8 cellular contexts compared by ENCODE assay signal in genomic region chrX:49840679-49841078, GRCh38. TPM values are rescaled to one million over a fixed set of nuclear protein-coding genes. Genes with fewer than 3 reads are reported as not detected.
A peak's percentile ranks its signal among the peaks of the same experiment; 100 is the strongest.
DNase-seq lines count a peak whose midpoint lies in the region; ATAC-seq, FAIRE-seq and TF ChIP-seq lines count a peak whose summit lies in the region.

No MANE protein-coding gene starts in this region.

- H3K4me1 Mint-ChIP-seq in brain (peaks cover 54% of the 10 kb centered on the region), CD14-positive monocyte (no peaks in the 10 kb centered on the region)

- H3K4me3 ChIP-seq in AG09309 (ENCODE audit: control insufficient read depth, low read depth, low read length) (no peak overlapping the region), kidney (ENCODE audit: low read length in 2 of 2) (no peak overlapping the region)

- FAIRE-seq in kidney (lab: Jason Lieb, UNC) = no peak

- intact Hi-C loops in kidney (cut with DNase I) (no loop called here), CD14-positive monocyte (cut with micrococcal nuclease) (no loop called here)

- H3K27me3 Mint-ChIP-seq in brain = peaks cover 3% of the 10 kb centered on the region
- H3K27me3 Mint-ChIP-seq in CD14-positive monocyte (ENCODE audit: low read depth in 3 of 3) = peaks cover 0 to 6% (median under 1%) of the 10 kb centered on the region in 3 donors

- DNase-seq in AG09309 (ENCODE audit: low read depth) = no peak
- DNase-seq in NCI-H1105 treated with DMSO at 0.1 percent for 48 hours (lab: John Stamatoyannopoulos, UW) = peak; percentile 70
- peak; percentile 84 for DNase-seq in SW480 (ENCODE audit: low spot score)
- DNase-seq in kidney = peak; percentile 89
- peak; percentile 49 for DNase-seq in stimulated activated CD4-positive, alpha-beta T cell treated with anti-CD3 and anti-CD28 coated beads, Interleukin-4, amount 100 ng/mL, for 1 hour
- DNase-seq in CD14-positive monocyte (ENCODE audit: low spot score) = no peak

- H3K4me1 ChIP-seq in kidney (ENCODE audit: control insufficient read depth in 1 of 2, insufficient read depth in 1 of 2, low read depth in 1 of 2, low read length in 2 of 2) = no peaks in the 10 kb centered on the region

- TF ChIP-seq CTCF in AG09309 (IDR thresholded peaks at IDR 0.05; ENCODE audit: control insufficient read depth, insufficient read depth, low read depth, low read length, missing control alignments) (peak; percentile 37), brain (conservative IDR thresholded peaks at IDR 0.05) (peak; percentile 60 to 68), kidney (IDR thresholded peaks at IDR 0.05; ENCODE audit: borderline replicate concordance, extremely low read depth, insufficient read depth) (peak; percentile 36), CD14-positive monocyte (IDR thresholded peaks at IDR 0.05) (no peak)

- no peak overlapping the region for H3K27ac ChIP-seq in kidney (ENCODE audit: low read depth in 2 of 2, low read length in 2 of 2)

- H3K27ac Mint-ChIP-seq in brain = peak overlapping the region; percentile 86 to 97 (median 95)
- peak overlapping the region in 1 of 7 donors; percentile 20 for H3K27ac Mint-ChIP-seq in CD14-positive monocyte

- H3K9me3 ChIP-seq in kidney (ENCODE audit: control insufficient read depth in 1 of 2, low read length in 2 of 2) = no peaks in the 10 kb centered on the region

- H3K9ac ChIP-seq in kidney (ENCODE audit: low read length in 2 of 2) = no peak overlapping the region

- no peaks in the 10 kb centered on the region for H3K36me3 ChIP-seq in kidney (ENCODE audit: control insufficient read depth in 1 of 2, insufficient read depth in 2 of 2, low read length in 2 of 2)

- no peak overlapping the region for H3K4me3 Mint-ChIP-seq in brain
- H3K4me3 Mint-ChIP-seq in CD14-positive monocyte = no peak overlapping the region

- peaks cover 0 to 4% (median 0%) of the 10 kb centered on the region in 5 experiments for H3K9me3 Mint-ChIP-seq in brain
- H3K9me3 Mint-ChIP-seq in CD14-positive monocyte = peaks cover 0 to 4% (median 0%) of the 10 kb centered on the region in 7 donors

- peak; percentile 53 for ATAC-seq in GM19023 (IDR thresholded peaks at IDR 0.05; ENCODE audit: unreplicated experiment)

- H3K36me3 Mint-ChIP-seq in brain (no peaks in the 10 kb centered on the region), CD14-positive monocyte (no peaks in the 10 kb centered on the region)

RNA-seq across cellular contexts. Expression of gene PAGE4, which starts 11.6 kb away (rescaled TPM):
- polyA plus RNA-seq in brain (ENCODE audit: insufficient read depth, low read depth, low replicate concordance) = not detected
- total RNA-seq in kidney = not detected
- not detected for polyA plus RNA-seq in kidney (ENCODE audit: insufficient read depth, low read depth, low replicate concordance)
- polyA plus RNA-seq in CD14-positive monocyte = not detected

RNA-seq across cellular contexts. Expression of gene USP27X, which starts 38.6 kb away (rescaled TPM):
- 13.6 TPM for polyA plus RNA-seq in brain (ENCODE audit: insufficient read depth, low read depth, low replicate concordance)
- 4.3 TPM for total RNA-seq in kidney
- polyA plus RNA-seq in kidney (ENCODE audit: insufficient read depth, low read depth, low replicate concordance) = 3.3 TPM
- under 1 TPM; 0.16 to 0.23 TPM for polyA plus RNA-seq in CD14-positive monocyte

Comparison
In these comparisons a context has a peak if more than half of its experiments do, and no peak if none do; other contexts are left out.
1. DNase-seq: peak in NCI-H1105 treated with DMSO at 0.1 percent for 48 hours (single experiment), SW480 (single experiment), kidney (single experiment) and stimulated activated CD4-positive, alpha-beta T cell treated with anti-CD3 and anti-CD28 coated beads, Interleukin-4, amount 100 ng/mL, for 1 hour (single experiment); none in AG09309 (single experiment) and CD14-positive monocyte (single experiment).